1 cellular context compared by ENCODE assay signal in the genomic region with DNA sequence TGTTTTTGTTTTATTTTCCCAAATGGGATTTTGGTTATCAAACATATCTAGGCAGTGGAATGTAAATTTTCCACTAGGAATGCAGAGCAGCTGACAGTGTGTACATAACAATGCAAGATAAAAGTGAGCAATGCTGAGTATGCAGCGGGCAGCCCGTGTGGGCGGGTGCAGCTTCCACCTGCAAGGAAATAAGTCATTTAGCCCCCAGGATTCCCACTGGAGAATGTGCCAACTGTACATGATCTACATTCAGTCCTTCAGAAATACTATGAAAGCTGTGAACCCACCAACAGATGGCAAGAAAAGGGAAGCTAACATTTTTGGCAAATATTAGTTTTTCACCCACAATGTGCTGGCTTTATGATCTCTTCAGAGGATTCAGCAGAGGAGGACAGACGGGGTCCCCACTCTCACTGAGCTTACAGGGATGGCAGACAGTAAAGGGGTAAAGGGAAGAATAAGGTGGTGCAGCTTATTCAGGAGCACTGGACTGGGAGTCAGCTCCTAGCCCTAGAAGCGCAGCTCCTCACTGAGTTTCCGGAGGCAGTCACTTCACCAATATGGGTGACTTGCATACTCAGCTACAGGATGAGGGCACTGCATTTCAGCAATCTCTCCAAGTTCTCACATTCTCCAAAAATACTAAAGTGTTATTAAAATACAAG.
TF ChIP-seq lines count a peak whose summit lies in the region.

No MANE protein-coding gene starts in this region.

TF ChIP-seq in HepG2, 621 proteins besides CTCF, POLR2A, EP300 and RAD21 (continued from another document and continues in another):
- TF ChIP-seq, protein P1, sequence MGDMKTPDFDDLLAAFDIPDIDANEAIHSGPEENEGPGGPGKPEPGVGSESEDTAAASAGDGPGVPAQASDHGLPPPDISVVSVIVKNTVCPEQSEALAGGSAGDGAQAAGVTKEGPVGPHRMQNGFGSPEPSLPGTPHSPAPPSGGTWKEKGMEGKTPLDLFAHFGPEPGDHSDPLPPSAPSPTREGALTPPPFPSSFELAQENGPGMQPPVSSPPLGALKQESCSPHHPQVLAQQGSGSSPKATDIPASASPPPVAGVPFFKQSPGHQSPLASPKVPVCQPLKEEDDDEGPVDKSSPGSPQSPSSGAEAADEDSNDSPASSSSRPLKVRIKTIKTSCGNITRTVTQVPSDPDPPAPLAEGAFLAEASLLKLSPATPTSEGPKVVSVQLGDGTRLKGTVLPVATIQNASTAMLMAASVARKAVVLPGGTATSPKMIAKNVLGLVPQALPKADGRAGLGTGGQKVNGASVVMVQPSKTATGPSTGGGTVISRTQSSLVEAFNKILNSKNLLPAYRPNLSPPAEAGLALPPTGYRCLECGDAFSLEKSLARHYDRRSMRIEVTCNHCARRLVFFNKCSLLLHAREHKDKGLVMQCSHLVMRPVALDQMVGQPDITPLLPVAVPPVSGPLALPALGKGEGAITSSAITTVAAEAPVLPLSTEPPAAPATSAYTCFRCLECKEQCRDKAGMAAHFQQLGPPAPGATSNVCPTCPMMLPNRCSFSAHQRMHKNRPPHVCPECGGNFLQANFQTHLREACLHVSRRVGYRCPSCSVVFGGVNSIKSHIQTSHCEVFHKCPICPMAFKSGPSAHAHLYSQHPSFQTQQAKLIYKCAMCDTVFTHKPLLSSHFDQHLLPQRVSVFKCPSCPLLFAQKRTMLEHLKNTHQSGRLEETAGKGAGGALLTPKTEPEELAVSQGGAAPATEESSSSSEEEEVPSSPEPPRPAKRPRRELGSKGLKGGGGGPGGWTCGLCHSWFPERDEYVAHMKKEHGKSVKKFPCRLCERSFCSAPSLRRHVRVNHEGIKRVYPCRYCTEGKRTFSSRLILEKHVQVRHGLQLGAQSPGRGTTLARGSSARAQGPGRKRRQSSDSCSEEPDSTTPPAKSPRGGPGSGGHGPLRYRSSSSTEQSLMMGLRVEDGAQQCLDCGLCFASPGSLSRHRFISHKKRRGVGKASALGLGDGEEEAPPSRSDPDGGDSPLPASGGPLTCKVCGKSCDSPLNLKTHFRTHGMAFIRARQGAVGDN (CRISPR knock-in tag; IDR thresholded peaks at IDR 0.05) = no peak
- TF ChIP-seq ARNT (IDR thresholded peaks at IDR 0.05) (no peak), ZSCAN12 (CRISPR knock-in tag; IDR thresholded peaks at IDR 0.05) (0 out of 2 replicates have a peak, but pooled peaks have one; percentile 39), ARHGAP35 (CRISPR knock-in tag; IDR thresholded peaks at IDR 0.05; ENCODE audit: borderline replicate concordance) (no peak), SIN3B (IDR thresholded peaks at IDR 0.05; ENCODE audit: low read length) (no peak), SMAD3 (CRISPR knock-in tag; IDR thresholded peaks at IDR 0.05) (peak; percentile 33; the same call in 1 of the 2 replicates), GABPA (IDR thresholded peaks at IDR 0.05; ENCODE audit: low read depth, low read length) (no peak), GABPA (CRISPR knock-in tag; IDR thresholded peaks at IDR 0.05; ENCODE audit: low read depth) (peak; percentile 43), SP2 (CRISPR knock-in tag; IDR thresholded peaks at IDR 0.05) (no peak), HNRNPL (IDR thresholded peaks at IDR 0.05; ENCODE audit: low read depth, low read length) (no peak), ZNF878 (CRISPR knock-in tag; IDR thresholded peaks at IDR 0.05) (peak; percentile 38; the same call in 1 of the 2 replicates), ZNF510 (CRISPR knock-in tag; IDR thresholded peaks at IDR 0.05; ENCODE audit: low read depth) (no peak), KDM4B (CRISPR knock-in tag; IDR thresholded peaks at IDR 0.05) (peak; percentile 42; the same call in 1 of the 2 replicates), KMT2B (CRISPR knock-in tag; IDR thresholded peaks at IDR 0.05) (0 out of 2 replicates have a peak, but pooled peaks have one; percentile 62), ZFP82 (CRISPR knock-in tag; IDR thresholded peaks at IDR 0.05; ENCODE audit: borderline replicate concordance) (no peak), FOXO1 (CRISPR knock-in tag; IDR thresholded peaks at IDR 0.05) (peak; percentile 73; the same call in 1 of the 2 replicates), SETDB1 (CRISPR knock-in tag; IDR thresholded peaks at IDR 0.05; ENCODE audit: borderline replicate concordance) (no peak), ZNF282 (IDR thresholded peaks at IDR 0.05; ENCODE audit: partially characterized antibody) (no peak), FOSL1 (CRISPR knock-in tag; IDR thresholded peaks at IDR 0.05; ENCODE audit: borderline replicate concordance) (no peak; the same call in 1 of the 2 replicates), MAFF (IDR thresholded peaks at IDR 0.05; ENCODE audit: low read depth, low read length) (peak; percentile 87), ZNF678 (CRISPR knock-in tag; IDR thresholded peaks at IDR 0.05) (no peak), ZNF772 (CRISPR knock-in tag; IDR thresholded peaks at IDR 0.05) (peak; percentile 40; the same call in 1 of the 2 replicates), HNRNPK (IDR thresholded peaks at IDR 0.05; ENCODE audit: low read depth, low read length, poor library complexity, severe bottlenecking) (no peak), ZNF224 (CRISPR knock-in tag; IDR thresholded peaks at IDR 0.05) (no peak), FIP1L1 (IDR thresholded peaks at IDR 0.05; ENCODE audit: borderline replicate concordance, insufficient read depth, low read depth, low read length) (no peak), HIVEP1 (CRISPR knock-in tag; IDR thresholded peaks at IDR 0.05) (peak; percentile 71; the same call in 1 of the 2 replicates), SNAI1 (CRISPR knock-in tag; IDR thresholded peaks at IDR 0.05; ENCODE audit: borderline replicate concordance) (0 out of 2 replicates have a peak, but pooled peaks have one; percentile 57), KDM3A (CRISPR knock-in tag; IDR thresholded peaks at IDR 0.05; ENCODE audit: low read depth) (peak; percentile 71; the same call in 1 of the 2 replicates), MIER2 (CRISPR knock-in tag; IDR thresholded peaks at IDR 0.05) (peak; percentile 56), GATAD2A (CRISPR knock-in tag; IDR thresholded peaks at IDR 0.05) (peak; percentile 92), ZNF20 (CRISPR knock-in tag; IDR thresholded peaks at IDR 0.05) (no peak)
- TF ChIP-seq, protein P2, sequence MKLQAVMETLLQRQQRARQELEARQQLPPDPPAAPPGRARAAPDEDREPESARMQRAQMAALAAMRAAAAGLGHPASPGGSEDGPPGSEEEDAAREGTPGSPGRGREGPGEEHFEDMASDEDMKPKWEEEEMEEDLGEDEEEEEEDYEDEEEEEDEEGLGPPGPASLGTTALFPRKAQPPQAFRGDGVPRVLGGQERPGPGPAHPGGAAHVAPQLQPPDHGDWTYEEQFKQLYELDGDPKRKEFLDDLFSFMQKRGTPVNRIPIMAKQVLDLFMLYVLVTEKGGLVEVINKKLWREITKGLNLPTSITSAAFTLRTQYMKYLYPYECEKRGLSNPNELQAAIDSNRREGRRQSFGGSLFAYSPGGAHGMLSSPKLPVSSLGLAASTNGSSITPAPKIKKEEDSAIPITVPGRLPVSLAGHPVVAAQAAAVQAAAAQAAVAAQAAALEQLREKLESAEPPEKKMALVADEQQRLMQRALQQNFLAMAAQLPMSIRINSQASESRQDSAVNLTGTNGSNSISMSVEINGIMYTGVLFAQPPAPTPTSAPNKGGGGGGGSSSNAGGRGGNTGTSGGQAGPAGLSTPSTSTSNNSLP (IDR thresholded peaks at IDR 0.05; ENCODE audit: low read depth, low read length) = peak; percentile 99
- TF ChIP-seq, protein P3, sequence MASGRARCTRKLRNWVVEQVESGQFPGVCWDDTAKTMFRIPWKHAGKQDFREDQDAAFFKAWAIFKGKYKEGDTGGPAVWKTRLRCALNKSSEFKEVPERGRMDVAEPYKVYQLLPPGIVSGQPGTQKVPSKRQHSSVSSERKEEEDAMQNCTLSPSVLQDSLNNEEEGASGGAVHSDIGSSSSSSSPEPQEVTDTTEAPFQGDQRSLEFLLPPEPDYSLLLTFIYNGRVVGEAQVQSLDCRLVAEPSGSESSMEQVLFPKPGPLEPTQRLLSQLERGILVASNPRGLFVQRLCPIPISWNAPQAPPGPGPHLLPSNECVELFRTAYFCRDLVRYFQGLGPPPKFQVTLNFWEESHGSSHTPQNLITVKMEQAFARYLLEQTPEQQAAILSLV (CRISPR knock-in tag; IDR thresholded peaks at IDR 0.05; ENCODE audit: borderline replicate concordance) = no peak
- TF ChIP-seq, protein P4, sequence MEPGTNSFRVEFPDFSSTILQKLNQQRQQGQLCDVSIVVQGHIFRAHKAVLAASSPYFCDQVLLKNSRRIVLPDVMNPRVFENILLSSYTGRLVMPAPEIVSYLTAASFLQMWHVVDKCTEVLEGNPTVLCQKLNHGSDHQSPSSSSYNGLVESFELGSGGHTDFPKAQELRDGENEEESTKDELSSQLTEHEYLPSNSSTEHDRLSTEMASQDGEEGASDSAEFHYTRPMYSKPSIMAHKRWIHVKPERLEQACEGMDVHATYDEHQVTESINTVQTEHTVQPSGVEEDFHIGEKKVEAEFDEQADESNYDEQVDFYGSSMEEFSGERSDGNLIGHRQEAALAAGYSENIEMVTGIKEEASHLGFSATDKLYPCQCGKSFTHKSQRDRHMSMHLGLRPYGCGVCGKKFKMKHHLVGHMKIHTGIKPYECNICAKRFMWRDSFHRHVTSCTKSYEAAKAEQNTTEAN (CRISPR knock-in tag; conservative IDR thresholded peaks at IDR 0.05) = peak; percentile 84
- TF ChIP-seq, protein P5, sequence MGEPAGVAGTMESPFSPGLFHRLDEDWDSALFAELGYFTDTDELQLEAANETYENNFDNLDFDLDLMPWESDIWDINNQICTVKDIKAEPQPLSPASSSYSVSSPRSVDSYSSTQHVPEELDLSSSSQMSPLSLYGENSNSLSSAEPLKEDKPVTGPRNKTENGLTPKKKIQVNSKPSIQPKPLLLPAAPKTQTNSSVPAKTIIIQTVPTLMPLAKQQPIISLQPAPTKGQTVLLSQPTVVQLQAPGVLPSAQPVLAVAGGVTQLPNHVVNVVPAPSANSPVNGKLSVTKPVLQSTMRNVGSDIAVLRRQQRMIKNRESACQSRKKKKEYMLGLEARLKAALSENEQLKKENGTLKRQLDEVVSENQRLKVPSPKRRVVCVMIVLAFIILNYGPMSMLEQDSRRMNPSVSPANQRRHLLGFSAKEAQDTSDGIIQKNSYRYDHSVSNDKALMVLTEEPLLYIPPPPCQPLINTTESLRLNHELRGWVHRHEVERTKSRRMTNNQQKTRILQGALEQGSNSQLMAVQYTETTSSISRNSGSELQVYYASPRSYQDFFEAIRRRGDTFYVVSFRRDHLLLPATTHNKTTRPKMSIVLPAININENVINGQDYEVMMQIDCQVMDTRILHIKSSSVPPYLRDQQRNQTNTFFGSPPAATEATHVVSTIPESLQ (CRISPR knock-in tag; conservative IDR thresholded peaks at IDR 0.05) = no peak
- TF ChIP-seq, protein P6, sequence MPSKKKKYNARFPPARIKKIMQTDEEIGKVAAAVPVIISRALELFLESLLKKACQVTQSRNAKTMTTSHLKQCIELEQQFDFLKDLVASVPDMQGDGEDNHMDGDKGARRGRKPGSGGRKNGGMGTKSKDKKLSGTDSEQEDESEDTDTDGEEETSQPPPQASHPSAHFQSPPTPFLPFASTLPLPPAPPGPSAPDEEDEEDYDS (CRISPR knock-in tag; IDR thresholded peaks at IDR 0.05) = 0 out of 2 replicates have a peak, but pooled peaks have one; percentile 36
- TF ChIP-seq, protein P7, sequence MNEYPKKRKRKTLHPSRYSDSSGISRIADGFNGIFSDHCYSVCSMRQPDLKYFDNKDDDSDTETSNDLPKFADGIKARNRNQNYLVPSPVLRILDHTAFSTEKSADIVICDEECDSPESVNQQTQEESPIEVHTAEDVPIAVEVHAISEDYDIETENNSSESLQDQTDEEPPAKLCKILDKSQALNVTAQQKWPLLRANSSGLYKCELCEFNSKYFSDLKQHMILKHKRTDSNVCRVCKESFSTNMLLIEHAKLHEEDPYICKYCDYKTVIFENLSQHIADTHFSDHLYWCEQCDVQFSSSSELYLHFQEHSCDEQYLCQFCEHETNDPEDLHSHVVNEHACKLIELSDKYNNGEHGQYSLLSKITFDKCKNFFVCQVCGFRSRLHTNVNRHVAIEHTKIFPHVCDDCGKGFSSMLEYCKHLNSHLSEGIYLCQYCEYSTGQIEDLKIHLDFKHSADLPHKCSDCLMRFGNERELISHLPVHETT (CRISPR knock-in tag; conservative IDR thresholded peaks at IDR 0.05) = 0 out of 2 replicates have a peak, but pooled peaks have one; percentile 33
- TF ChIP-seq, protein P8, sequence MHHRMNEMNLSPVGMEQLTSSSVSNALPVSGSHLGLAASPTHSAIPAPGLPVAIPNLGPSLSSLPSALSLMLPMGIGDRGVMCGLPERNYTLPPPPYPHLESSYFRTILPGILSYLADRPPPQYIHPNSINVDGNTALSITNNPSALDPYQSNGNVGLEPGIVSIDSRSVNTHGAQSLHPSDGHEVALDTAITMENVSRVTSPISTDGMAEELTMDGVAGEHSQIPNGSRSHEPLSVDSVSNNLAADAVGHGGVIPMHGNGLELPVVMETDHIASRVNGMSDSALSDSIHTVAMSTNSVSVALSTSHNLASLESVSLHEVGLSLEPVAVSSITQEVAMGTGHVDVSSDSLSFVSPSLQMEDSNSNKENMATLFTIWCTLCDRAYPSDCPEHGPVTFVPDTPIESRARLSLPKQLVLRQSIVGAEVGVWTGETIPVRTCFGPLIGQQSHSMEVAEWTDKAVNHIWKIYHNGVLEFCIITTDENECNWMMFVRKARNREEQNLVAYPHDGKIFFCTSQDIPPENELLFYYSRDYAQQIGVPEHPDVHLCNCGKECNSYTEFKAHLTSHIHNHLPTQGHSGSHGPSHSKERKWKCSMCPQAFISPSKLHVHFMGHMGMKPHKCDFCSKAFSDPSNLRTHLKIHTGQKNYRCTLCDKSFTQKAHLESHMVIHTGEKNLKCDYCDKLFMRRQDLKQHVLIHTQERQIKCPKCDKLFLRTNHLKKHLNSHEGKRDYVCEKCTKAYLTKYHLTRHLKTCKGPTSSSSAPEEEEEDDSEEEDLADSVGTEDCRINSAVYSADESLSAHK (CRISPR knock-in tag; IDR thresholded peaks at IDR 0.05; ENCODE audit: borderline replicate concordance) = no peak
- TF ChIP-seq, protein P9, sequence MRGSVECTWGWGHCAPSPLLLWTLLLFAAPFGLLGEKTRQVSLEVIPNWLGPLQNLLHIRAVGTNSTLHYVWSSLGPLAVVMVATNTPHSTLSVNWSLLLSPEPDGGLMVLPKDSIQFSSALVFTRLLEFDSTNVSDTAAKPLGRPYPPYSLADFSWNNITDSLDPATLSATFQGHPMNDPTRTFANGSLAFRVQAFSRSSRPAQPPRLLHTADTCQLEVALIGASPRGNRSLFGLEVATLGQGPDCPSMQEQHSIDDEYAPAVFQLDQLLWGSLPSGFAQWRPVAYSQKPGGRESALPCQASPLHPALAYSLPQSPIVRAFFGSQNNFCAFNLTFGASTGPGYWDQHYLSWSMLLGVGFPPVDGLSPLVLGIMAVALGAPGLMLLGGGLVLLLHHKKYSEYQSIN (CRISPR knock-in tag; IDR thresholded peaks at IDR 0.05; ENCODE audit: borderline replicate concordance) = no peak
- TF ChIP-seq, protein P10, sequence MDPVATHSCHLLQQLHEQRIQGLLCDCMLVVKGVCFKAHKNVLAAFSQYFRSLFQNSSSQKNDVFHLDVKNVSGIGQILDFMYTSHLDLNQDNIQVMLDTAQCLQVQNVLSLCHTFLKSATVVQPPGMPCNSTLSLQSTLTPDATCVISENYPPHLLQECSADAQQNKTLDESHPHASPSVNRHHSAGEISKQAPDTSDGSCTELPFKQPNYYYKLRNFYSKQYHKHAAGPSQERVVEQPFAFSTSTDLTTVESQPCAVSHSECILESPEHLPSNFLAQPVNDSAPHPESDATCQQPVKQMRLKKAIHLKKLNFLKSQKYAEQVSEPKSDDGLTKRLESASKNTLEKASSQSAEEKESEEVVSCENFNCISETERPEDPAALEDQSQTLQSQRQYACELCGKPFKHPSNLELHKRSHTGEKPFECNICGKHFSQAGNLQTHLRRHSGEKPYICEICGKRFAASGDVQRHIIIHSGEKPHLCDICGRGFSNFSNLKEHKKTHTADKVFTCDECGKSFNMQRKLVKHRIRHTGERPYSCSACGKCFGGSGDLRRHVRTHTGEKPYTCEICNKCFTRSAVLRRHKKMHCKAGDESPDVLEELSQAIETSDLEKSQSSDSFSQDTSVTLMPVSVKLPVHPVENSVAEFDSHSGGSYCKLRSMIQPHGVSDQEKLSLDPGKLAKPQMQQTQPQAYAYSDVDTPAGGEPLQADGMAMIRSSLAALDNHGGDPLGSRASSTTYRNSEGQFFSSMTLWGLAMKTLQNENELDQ (CRISPR knock-in tag; IDR thresholded peaks at IDR 0.05; ENCODE audit: borderline replicate concordance) = 0 out of 2 replicates have a peak, but pooled peaks have one; percentile 54
